In the genomic region with DNA sequence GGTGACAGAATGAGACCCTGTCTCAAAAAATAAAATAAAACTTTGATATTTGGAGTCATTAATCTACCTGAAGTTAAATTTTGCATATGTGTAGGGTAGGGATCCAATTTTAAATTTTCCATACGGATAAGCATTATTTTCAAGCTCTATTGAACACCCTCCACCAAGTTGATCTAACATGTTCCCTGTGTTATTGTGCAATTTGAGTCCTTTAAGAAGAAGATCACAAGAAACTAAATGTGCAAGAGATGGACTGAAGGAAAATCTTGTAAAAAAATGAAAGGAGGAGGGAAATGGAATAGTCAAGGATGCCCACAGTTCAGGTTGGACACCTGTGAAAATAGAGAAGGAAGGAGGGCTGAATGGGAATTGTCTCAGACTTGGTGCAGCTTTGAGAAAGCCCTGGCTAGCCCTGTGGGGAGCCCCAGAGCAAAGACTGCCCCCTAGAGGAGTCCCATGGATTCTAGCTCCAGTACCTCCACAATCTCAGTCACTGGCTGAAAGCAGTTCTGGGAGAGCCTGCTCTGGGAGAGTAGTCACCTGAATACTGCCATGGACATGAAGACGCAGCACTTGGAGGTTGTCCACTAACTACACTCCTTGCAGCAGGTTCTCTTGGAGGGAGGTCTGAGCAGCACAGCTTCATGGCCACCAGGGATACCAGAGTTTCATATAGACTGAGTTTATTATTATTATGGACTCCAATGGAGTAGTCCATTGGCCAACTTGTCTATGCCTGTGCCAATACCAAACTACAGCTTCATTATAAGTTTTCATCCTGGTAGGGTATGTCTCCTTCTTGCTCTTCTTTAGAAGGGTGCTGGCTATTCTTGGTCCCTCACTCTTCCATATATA, we compare ENCODE assay signal across 1 cellular context.
A peak's percentile ranks its signal among the peaks of the same experiment; 100 is the strongest.
TF ChIP-seq lines count a peak whose summit lies in the region.

No MANE protein-coding gene starts in this region.

TF ChIP-seq in GM12878, 131 proteins besides CTCF, POLR2A, EP300 and RAD21:
- no peak for TF ChIP-seq NR2F1 (conservative IDR thresholded peaks at IDR 0.05)
- TF ChIP-seq SMC3 (IDR thresholded peaks at IDR 0.05; ENCODE audit: borderline replicate concordance, low read length): peak; percentile 28; the same call in 1 of the 2 replicates
